Comparison of ENCODE assay signal across 10 cellular contexts in genomic region chr7:150421831-150422230, GRCh38. TPM values are rescaled to one million over a fixed set of nuclear protein-coding genes. Genes with fewer than 3 reads are reported as not detected.
"Had no signal": no experiment of that assay in that cellular context is flagged by ENCODE, and none has a peak within 500 bp of the region (broad histone marks: within the 10 kb centered on the region; RNA-seq: fewer than 3 reads in every experiment).

No MANE protein-coding gene starts in this region.

- H3K4me3 ChIP-seq: cardiac muscle cell had no signal

- H3K27ac ChIP-seq: cardiac muscle cell, epithelial cell of prostate, foreskin keratinocyte had no signal

- H3K4me1 ChIP-seq: foreskin keratinocyte had no signal

- H3K36me3 ChIP-seq: cardiac muscle cell had no signal

- DNase-seq: activated CD4-positive, alpha-beta T cell treated with anti-CD3 and anti-CD28 coated beads, Interleukin-2, amount 50 U/mL, for 1 hour; left colon; stimulated activated CD4-positive, alpha-beta T cell treated with anti-CD3 and anti-CD28 coated beads, Interleukin-12 subunit alpha, Interleukin-12 subunit beta, amount 100 ng/mL, for 4 hours; stimulated activated CD4-positive, alpha-beta T cell treated with anti-CD3 and anti-CD28 coated beads, Interleukin-1b, Interleukin-23, amount 100 ng/mL, for 48 hours; T-cell had no signal

- H3K27me3 ChIP-seq: cardiac muscle cell had no signal

- FAIRE-seq: islet of Langerhans had no signal

RNA-seq across cellular contexts. Expression of gene GIMAP8, which starts 28.6 kb away (rescaled TPM):
- polyA plus RNA-seq: cardiac muscle cell, neural cell had no signal
